In genomic region chr6:123201869-123202372, GRCh38 we compare ENCODE assay signal across 23 cellular contexts.
DNase-seq lines count a peak whose midpoint lies in the region; ATAC-seq, FAIRE-seq and TF ChIP-seq lines count a peak whose summit lies in the region.
"Had no signal": no experiment of that assay in that cellular context is flagged by ENCODE, and none has a peak within 500 bp of the region (broad histone marks: within the 10 kb centered on the region; RNA-seq: fewer than 3 reads in every experiment).

No MANE protein-coding gene starts in this region.

- H3K27me3 ChIP-seq in right cardiac atrium (ENCODE audit: control insufficient read depth, insufficient read depth) (no peaks in the 10 kb centered on the region), upper lobe of right lung (no peaks in the 10 kb centered on the region)
- H3K27me3 ChIP-seq: BLaER1 had no signal

- no peak for TF ChIP-seq POLR2A in GM12892 (IDR thresholded peaks at IDR 0.05; ENCODE audit: low read depth, low read length)

- H3K9me3 ChIP-seq in right cardiac atrium (ENCODE audit: control insufficient read depth, low read length) (no peaks in the 10 kb centered on the region), kidney (ENCODE audit: control insufficient read depth in 1 of 2, low read length in 2 of 2) (no peaks in the 10 kb centered on the region), upper lobe of right lung (no peaks in the 10 kb centered on the region)
- H3K9me3 ChIP-seq: Caco-2, HAP-1 had no signal

- no peak overlapping the region for H3K9ac ChIP-seq in kidney (ENCODE audit: low read length in 2 of 2)
- H3K9ac ChIP-seq: BLaER1 had no signal

- H3K27ac ChIP-seq in right cardiac atrium (ENCODE audit: low read length) (no peak overlapping the region), kidney (ENCODE audit: low read depth in 2 of 2, low read length in 2 of 2) (no peak overlapping the region), upper lobe of right lung (no peak overlapping the region)
- H3K27ac ChIP-seq: 22Rv1, BLaER1, C4-2B had no signal

- intact Hi-C loops in right cardiac atrium (cut with DNase I), result no loop called here
- intact Hi-C loops in Right ventricle myocardium inferior (cut with DNase I), result no loop called here
- intact Hi-C loops in kidney (cut with DNase I), result no loop called here
- intact Hi-C loops in posterior vena cava (cut with DNase I), result no loop called here
- intact Hi-C loops in upper lobe of right lung (cut with DNase I), result no loop called here

- ATAC-seq in right cardiac atrium (peak; percentile 31 to 40), Right ventricle myocardium inferior (no peak), upper lobe of right lung (peak; percentile 32), GM21619 (IDR thresholded peaks at IDR 0.05; ENCODE audit: unreplicated experiment) (no peak)
- ATAC-seq: CD8-positive, alpha-beta T cell had no signal

- DNase-seq in right cardiac atrium (peak in 1 of 3 donors; percentile 20), Right ventricle myocardium inferior (ENCODE audit: missing footprints) (no peak), kidney (peak; percentile 60), posterior vena cava (ENCODE audit: low spot score) (peak; percentile 72), upper lobe of right lung (peak; percentile 51), GM12892 (ENCODE audit: insufficient read length) (no peak), NCI-H524 (lab: John Stamatoyannopoulos, UW) (no peak)
- DNase-seq: Caco-2; CD4-positive, CD25-positive, alpha-beta regulatory T cell; DMS153; DND-41; GOT3; HFFc6 had no signal

- H3K4me3 ChIP-seq in right cardiac atrium (ENCODE audit: low read length) (no peak overlapping the region), kidney (ENCODE audit: low read length in 2 of 2) (no peak overlapping the region), upper lobe of right lung (no peak overlapping the region)
- H3K4me3 ChIP-seq: BLaER1, HAP-1 had no signal

- H3K4me1 ChIP-seq in right cardiac atrium (ENCODE audit: control insufficient read depth, insufficient read depth, low read length) (no peaks in the 10 kb centered on the region), kidney (ENCODE audit: control insufficient read depth in 1 of 2, insufficient read depth in 1 of 2, low read depth in 1 of 2, low read length in 2 of 2) (no peaks in the 10 kb centered on the region), upper lobe of right lung (no peaks in the 10 kb centered on the region)
- H3K4me1 ChIP-seq: BLaER1, Caco-2, HAP-1 had no signal

- no peaks in the 10 kb centered on the region for H3K36me3 ChIP-seq in kidney (ENCODE audit: control insufficient read depth in 1 of 2, insufficient read depth in 2 of 2, low read length in 2 of 2)
- H3K36me3 ChIP-seq in upper lobe of right lung, result no peaks in the 10 kb centered on the region
- H3K36me3 ChIP-seq: BLaER1, HAP-1 had no signal

- FAIRE-seq in kidney (lab: Jason Lieb, UNC), result no peak
- FAIRE-seq in GM12892 (lab: Jason Lieb, UNC), result no peak
- FAIRE-seq: A204.1, G401.6, GM19239, H54 had no signal

- 88% methylated on average over 18 of the region's 18 CpGs for WGBS in right cardiac atrium

- TF ChIP-seq CTCF in kidney (IDR thresholded peaks at IDR 0.05; ENCODE audit: borderline replicate concordance, extremely low read depth, insufficient read depth), result no peak
- no peak for TF ChIP-seq CTCF in upper lobe of right lung (IDR thresholded peaks at IDR 0.05)

Comparison
In these comparisons a context has a peak if more than half of its experiments do, and no peak if none do; other contexts are left out.
1. ATAC-seq: peak in right cardiac atrium (2 of 2) and upper lobe of right lung (single experiment); none in Right ventricle myocardium inferior (single experiment) and GM21619 (single experiment).
2. DNase-seq: peak in kidney (single experiment), posterior vena cava (single experiment) and upper lobe of right lung (single experiment); none in Right ventricle myocardium inferior (single experiment), GM12892 (single experiment) and NCI-H524 (0 of 2).